ENCODE assay signal across 29 cellular contexts in the genomic region with DNA sequence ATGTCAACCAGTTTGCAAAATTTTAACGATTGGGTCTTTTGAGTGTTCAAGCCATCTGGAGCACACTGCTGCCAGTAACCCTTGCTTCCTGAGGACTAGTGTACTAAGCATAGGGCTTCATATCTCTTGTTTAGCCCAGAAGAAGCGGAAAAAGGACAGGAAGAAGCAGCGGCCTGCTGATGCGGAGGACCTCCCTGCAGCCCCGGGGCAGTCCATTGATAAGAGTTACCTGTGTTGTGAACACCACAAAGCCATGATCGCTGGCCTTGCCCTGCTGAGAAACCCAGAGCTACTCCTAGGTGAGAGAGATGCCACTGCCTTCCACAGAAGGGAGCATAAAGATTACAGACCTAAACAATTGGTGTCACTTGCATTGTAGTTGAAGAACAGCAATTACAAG.
"Had no signal": no experiment of that assay in that cellular context is flagged by ENCODE, and none has a peak within 500 bp of the region (broad histone marks: within the 10 kb centered on the region; RNA-seq: fewer than 3 reads in every experiment).

No MANE protein-coding gene starts in this region.

- ATAC-seq: stimulated activated effector memory CD8-positive, alpha-beta T cell treated with anti-CD3 and anti-CD28 coated beads, Interleukin-12 subunit alpha, Interleukin-12 subunit beta, amount 100 ng/mL, for 72 hours; stimulated activated memory B cell treated with anti-CD40 and anti-IgM and Interleukin-4, amounts not matched to agents 10 μg/mL and 1 μg/mL and 100 μg/mL, for 72 hours; stimulated activated naive B cell treated with anti-CD40 and anti-IgM and Interleukin-4, amounts not matched to agents 10 μg/mL and 1 μg/mL and 100 μg/mL, for 72 hours; stimulated activated naive CD8-positive, alpha-beta T cell treated with anti-CD3 and anti-CD28 coated beads, Interleukin-15, amount 100 ng/mL, for 72 hours; stimulated activated naive CD8-positive, alpha-beta T cell treated with anti-CD3 and anti-CD28 coated beads, Interleukin-15, Interleukin-2, amounts not matched to agents 100 U/mL and 50 U/mL, for 24 hours; upper lobe of right lung had no signal

- H3K27me3 ChIP-seq: stomach, suprapubic skin, testis, thyroid gland, tibial artery, tibial nerve, transverse colon, upper lobe of left lung, upper lobe of right lung, uterus, vagina had no signal

- H3K9me3 ChIP-seq: stomach, suprapubic skin, testis, thoracic aorta, thyroid gland, tibial artery, tibial nerve, transverse colon, upper lobe of left lung, upper lobe of right lung, uterus, vagina had no signal

- DNase-seq: stimulated activated CD4-positive, alpha-beta T cell treated with anti-CD3 and anti-CD28 coated beads, Interleukin-2, amount 100 ng/mL, for 48 hours; stimulated activated CD4-positive, alpha-beta T cell treated with anti-CD3 and anti-CD28 coated beads, Interleukin-4, amount 100 ng/mL, for 1 hour; stimulated activated CD4-positive, alpha-beta T cell treated with anti-CD3 and anti-CD28 coated beads, Interleukin-4, amount 100 ng/mL, for 24 hours; stimulated activated CD4-positive, alpha-beta T cell treated with anti-CD3 and anti-CD28 coated beads, Interleukin-4, amount 100 ng/mL, for 4 hours; stimulated activated CD8-positive, alpha-beta memory T cell treated with anti-CD3 and anti-CD28 coated beads, Interleukin-4, amount 100 ng/mL, for 48 hours; stimulated activated naive B cell treated with anti-CD40 and anti-IgM and Interleukin-4, amounts not matched to agents 10 μg/mL and 1 μg/mL and 100 μg/mL, for 72 hours; stimulated activated naive CD4-positive, alpha-beta T cell; stimulated activated naive CD4-positive, alpha-beta T cell treated with Interleukin-2 at 50 U/mL for 16 hours; stimulated activated naive CD8-positive, alpha-beta T cell treated with anti-CD3 and anti-CD28 coated beads, Interleukin-15, amount 100 ng/mL, for 72 hours; stimulated activated naive CD8-positive, alpha-beta T cell treated with anti-CD3 and anti-CD28 coated beads, Interleukin-15, Interleukin-2, amounts not matched to agents 100 U/mL and 50 U/mL, for 24 hours; stomach; substantia nigra; testis; thyroid gland; tibial artery; transverse colon; trophoblast cell; upper lobe of left lung; upper lobe of right lung; uterus had no signal

- H3K4me1 ChIP-seq: thyroid gland, upper lobe of right lung, uterus had no signal

- H3K27ac Mint-ChIP-seq: stimulated activated memory B cell treated with anti-CD40 and anti-IgM and Interleukin-4, amounts not matched to agents 10 μg/mL and 1 μg/mL and 100 μg/mL, for 72 hours; stimulated activated naive B cell treated with anti-CD40 and anti-IgM and Interleukin-4, amounts not matched to agents 10 μg/mL and 1 μg/mL and 100 μg/mL, for 72 hours; stimulated activated naive CD8-positive, alpha-beta T cell treated with anti-CD3 and anti-CD28 coated beads, Interleukin-15, amount 100 ng/mL, for 72 hours; stimulated activated naive CD8-positive, alpha-beta T cell treated with anti-CD3 and anti-CD28 coated beads, Interleukin-15, Interleukin-2, amounts not matched to agents 100 ng/mL and 50 ng/mL, for 24 hours; type B pancreatic cell had no signal

- H3K4me3 Mint-ChIP-seq: stimulated activated effector memory CD8-positive, alpha-beta T cell treated with anti-CD3 and anti-CD28 coated beads, Interleukin-12 subunit alpha, Interleukin-12 subunit beta, amount 100 ng/mL, for 72 hours; stimulated activated memory B cell treated with anti-CD40 and anti-IgM and Interleukin-4, amounts not matched to agents 10 μg/mL and 1 μg/mL and 100 μg/mL, for 72 hours; stimulated activated naive B cell treated with anti-CD40 and anti-IgM and Interleukin-4, amounts not matched to agents 10 μg/mL and 1 μg/mL and 100 μg/mL, for 72 hours; stimulated activated naive CD8-positive, alpha-beta T cell treated with anti-CD3 and anti-CD28 coated beads, Interleukin-15, amount 100 ng/mL, for 72 hours; stimulated activated naive CD8-positive, alpha-beta T cell treated with anti-CD3 and anti-CD28 coated beads, Interleukin-15, Interleukin-2, amounts not matched to agents 100 ng/mL and 50 ng/mL, for 24 hours; type B pancreatic cell had no signal

- FAIRE-seq: urothelium cell line had no signal

- H3K36me3 ChIP-seq: uterus had no signal

- H3K9me3 Mint-ChIP-seq: stimulated activated effector memory CD8-positive, alpha-beta T cell treated with anti-CD3 and anti-CD28 coated beads, Interleukin-12 subunit alpha, Interleukin-12 subunit beta, amount 100 ng/mL, for 72 hours; stimulated activated memory B cell treated with anti-CD40 and anti-IgM and Interleukin-4, amounts not matched to agents 10 μg/mL and 1 μg/mL and 100 μg/mL, for 72 hours; stimulated activated naive B cell treated with anti-CD40 and anti-IgM and Interleukin-4, amounts not matched to agents 10 μg/mL and 1 μg/mL and 100 μg/mL, for 72 hours; stimulated activated naive CD8-positive, alpha-beta T cell treated with anti-CD3 and anti-CD28 coated beads, Interleukin-15, amount 100 ng/mL, for 72 hours; stimulated activated naive CD8-positive, alpha-beta T cell treated with anti-CD3 and anti-CD28 coated beads, Interleukin-15, Interleukin-2, amounts not matched to agents 100 ng/mL and 50 ng/mL, for 24 hours; type B pancreatic cell had no signal

- H3K27me3 Mint-ChIP-seq: stimulated activated memory B cell treated with anti-CD40 and anti-IgM and Interleukin-4, amounts not matched to agents 10 μg/mL and 1 μg/mL and 100 μg/mL, for 72 hours; stimulated activated naive B cell treated with anti-CD40 and anti-IgM and Interleukin-4, amounts not matched to agents 10 μg/mL and 1 μg/mL and 100 μg/mL, for 72 hours; stimulated activated naive CD8-positive, alpha-beta T cell treated with anti-CD3 and anti-CD28 coated beads, Interleukin-15, amount 100 ng/mL, for 72 hours; stimulated activated naive CD8-positive, alpha-beta T cell treated with anti-CD3 and anti-CD28 coated beads, Interleukin-15, Interleukin-2, amounts not matched to agents 100 ng/mL and 50 ng/mL, for 24 hours; type B pancreatic cell had no signal

- H3K27ac ChIP-seq: stomach, suprapubic skin, testis, thoracic aorta, thyroid gland, tibial artery, tibial nerve, transverse colon, upper lobe of left lung, upper lobe of right lung, uterus, vagina had no signal

- H3K4me3 ChIP-seq: stomach, suprapubic skin, testis, thoracic aorta, thyroid gland, tibial artery, tibial nerve, transverse colon, upper lobe of left lung, upper lobe of right lung, uterus, vagina had no signal
